Comparison of ENCODE assay signal across 3 cellular contexts in genomic region chr16:20026673-20027072, GRCh38.
"Had no signal": no experiment of that assay in that cellular context is flagged by ENCODE, and none has a peak within 500 bp of the region (broad histone marks: within the 10 kb centered on the region; RNA-seq: fewer than 3 reads in every experiment).

No MANE protein-coding gene starts in this region.

- DNase-seq: GDM1, GF-D8 had no signal

- ATAC-seq: GM12878 had no signal
